ENCODE assay signal across 7 cellular contexts in the genomic region with DNA sequence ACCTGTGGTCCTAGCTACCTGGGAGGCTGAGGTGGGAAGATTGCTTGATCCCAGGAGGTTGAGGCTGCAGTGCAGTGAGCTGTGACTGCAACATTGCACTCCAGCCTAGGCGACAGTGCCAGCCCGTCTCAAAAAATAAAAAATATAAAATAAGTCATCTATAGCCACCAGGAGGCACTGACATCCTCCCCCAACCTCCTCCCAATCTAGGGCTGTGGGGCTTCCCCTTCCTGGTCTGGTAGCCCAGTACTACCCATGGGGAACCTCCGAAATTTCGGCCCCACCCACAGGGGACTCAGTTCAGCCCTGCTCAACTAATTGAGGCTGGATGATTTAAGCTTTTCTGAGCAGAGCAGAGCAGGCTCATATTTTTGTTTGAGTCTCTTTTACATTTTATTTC.
DNase-seq lines count a peak whose midpoint lies in the region; ATAC-seq and TF ChIP-seq lines count a peak whose summit lies in the region.

No MANE protein-coding gene starts in this region.

- H3K4me3 ChIP-seq in choroid plexus epithelial cell (ENCODE audit: low read depth, low read length) = no peak overlapping the region

- ATAC-seq in GM18505 (IDR thresholded peaks at IDR 0.05; ENCODE audit: unreplicated experiment) (peak; percentile 58), HG02870 (IDR thresholded peaks at IDR 0.05; ENCODE audit: unreplicated experiment) (peak; percentile 75), GM18870 (IDR thresholded peaks at IDR 0.05; ENCODE audit: unreplicated experiment) (no peak)

- TF ChIP-seq POLR2A in GM18505 (IDR thresholded peaks at IDR 0.05; ENCODE audit: borderline replicate concordance, extremely low read depth, insufficient read depth, insufficient read length) = no peak

- TF ChIP-seq CTCF in choroid plexus epithelial cell (conservative IDR thresholded peaks at IDR 0.05; ENCODE audit: low read depth, low read length) = peak; percentile 50

- peak; percentile 33 for DNase-seq in T follicular helper cell (ENCODE audit: low read depth)
- no peak for DNase-seq in choroid plexus epithelial cell (ENCODE audit: low read depth)
- peak; percentile 63 to 66 for DNase-seq in stimulated activated CD4-positive, alpha-beta T cell treated with anti-CD3 and anti-CD28 coated beads, Interleukin-2, amount 100 ng/mL, for 24 hours
- no peak for DNase-seq in NCI-H2081 treated with DMSO at 0.1 percent for 48 hours (lab: John Stamatoyannopoulos, UW)

Comparison
In these comparisons a context has a peak if more than half of its experiments do, and no peak if none do; other contexts are left out.
1. DNase-seq: peak in T follicular helper cell (single experiment) and stimulated activated CD4-positive, alpha-beta T cell treated with anti-CD3 and anti-CD28 coated beads, Interleukin-2, amount 100 ng/mL, for 24 hours (2 of 2); none in choroid plexus epithelial cell (single experiment) and NCI-H2081 treated with DMSO at 0.1 percent for 48 hours (single experiment).